36 cellular contexts compared by ENCODE assay signal in the genomic region with DNA sequence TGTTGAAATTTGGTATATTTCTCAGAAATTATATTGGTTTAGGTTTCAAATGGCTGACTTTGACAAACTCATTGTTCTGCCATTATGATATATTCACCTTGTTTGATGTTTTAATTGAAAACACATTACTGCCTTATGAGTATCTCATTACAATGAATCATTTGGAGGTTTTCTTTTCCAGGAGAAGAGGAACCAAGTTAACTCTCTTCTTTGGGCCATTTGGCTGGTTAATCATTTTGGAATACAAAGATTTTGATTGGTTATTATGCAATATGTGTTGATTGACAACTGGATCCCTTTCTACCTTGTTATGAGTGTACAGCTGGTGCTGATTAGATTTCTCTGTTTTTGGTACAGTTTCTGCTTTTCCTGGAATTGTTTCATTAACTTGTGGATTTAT.
"Had no signal": no experiment of that assay in that cellular context is flagged by ENCODE, and none has a peak within 500 bp of the region (broad histone marks: within the 10 kb centered on the region; RNA-seq: fewer than 3 reads in every experiment).

No MANE protein-coding gene starts in this region.

- DNase-seq: activated CD4-positive, alpha-beta memory T cell treated with anti-CD3 and anti-CD28 coated beads, Interleukin-2, amount 10 ng/mL, durations not matched to agents 7 days and 5 days; activated CD4-positive, alpha-beta T cell treated with anti-CD3 and anti-CD28 coated beads for 1 hour; activated CD4-positive, alpha-beta T cell treated with anti-CD3 and anti-CD28 coated beads for 48 hours; activated CD4-positive, CD25-positive, alpha-beta regulatory T cell; activated CD8-positive, alpha-beta memory T cell treated with anti-CD3 and anti-CD28 coated beads for 24 hours; activated CD8-positive, alpha-beta memory T cell treated with anti-CD3 and anti-CD28 coated beads, Interleukin-2, amount 10 ng/mL, durations not matched to agents 7 days and 5 days; activated CD8-positive, alpha-beta memory T cell treated with anti-CD3 and anti-CD28 coated beads, Interleukin-2, amount 50 U/mL, for 48 hours; activated effector memory CD4-positive, alpha-beta T cell treated with Interleukin-2 at 50 U/mL for 16 hours; activated naive CD4-positive, alpha-beta T cell treated with anti-CD3 and anti-CD28 coated beads, Interleukin-2, amount 10 ng/mL, durations not matched to agents 7 days and 5 days; activated naive CD8-positive, alpha-beta T cell treated with anti-CD3 and anti-CD28 coated beads, Interleukin-2, amount 50 U/mL, for 24 hours; activated T-cell treated with anti-CD3 and anti-CD28 coated beads, Interleukin-2, amount 50 U/mL, for 48 hours; anterior cingulate cortex; caudate nucleus; cerebellar nuclear complex; NCI-H1092 treated with DMSO at 0.1 percent for 48 hours; NCI-H1417; NCI-H146; NCI-H187; NCI-H2029 treated with DMSO at 0.1 percent for 48 hours; NCI-H2107; NCI-H2171; NCI-H510A; NCI-H526; NCI-H748 treated with DMSO at 0.1 percent for 48 hours; NK-92 treated with Interleukin-12 subunit alpha and Interleukin-12 subunit beta, amount 100 ng/mL, for 24 hours; PC-9; SIG-M5; SW 1271; T-helper 1 cell; T1000; WERI-Rb-1 had no signal

- H2AFZ ChIP-seq: PC-9 had no signal

- H3K4me3 ChIP-seq: PC-9 had no signal

- FAIRE-seq: bronchial epithelial cell, RCC 7860 had no signal

- H3K4me2 ChIP-seq: PC-9 had no signal

- ATAC-seq: activated CD8-positive, alpha-beta memory T cell treated with anti-CD3 and anti-CD28 coated beads, Interleukin-2, amount 10 ng/mL, durations not matched to agents 7 days and 5 days; activated naive CD8-positive, alpha-beta T cell treated with anti-CD3 and anti-CD28 coated beads, Interleukin-2, amount 50 U/mL, for 24 hours; Right ventricle myocardium inferior; SK-N-SH treated with all-trans-retinoic acid at 6 μM for 48 hours had no signal

- H3K27ac ChIP-seq: PC-9, RWPE1, WERI-Rb-1 had no signal

- H3K36me3 ChIP-seq: WERI-Rb-1 had no signal
